ENCODE assay signal across 9 cellular contexts in the genomic region with DNA sequence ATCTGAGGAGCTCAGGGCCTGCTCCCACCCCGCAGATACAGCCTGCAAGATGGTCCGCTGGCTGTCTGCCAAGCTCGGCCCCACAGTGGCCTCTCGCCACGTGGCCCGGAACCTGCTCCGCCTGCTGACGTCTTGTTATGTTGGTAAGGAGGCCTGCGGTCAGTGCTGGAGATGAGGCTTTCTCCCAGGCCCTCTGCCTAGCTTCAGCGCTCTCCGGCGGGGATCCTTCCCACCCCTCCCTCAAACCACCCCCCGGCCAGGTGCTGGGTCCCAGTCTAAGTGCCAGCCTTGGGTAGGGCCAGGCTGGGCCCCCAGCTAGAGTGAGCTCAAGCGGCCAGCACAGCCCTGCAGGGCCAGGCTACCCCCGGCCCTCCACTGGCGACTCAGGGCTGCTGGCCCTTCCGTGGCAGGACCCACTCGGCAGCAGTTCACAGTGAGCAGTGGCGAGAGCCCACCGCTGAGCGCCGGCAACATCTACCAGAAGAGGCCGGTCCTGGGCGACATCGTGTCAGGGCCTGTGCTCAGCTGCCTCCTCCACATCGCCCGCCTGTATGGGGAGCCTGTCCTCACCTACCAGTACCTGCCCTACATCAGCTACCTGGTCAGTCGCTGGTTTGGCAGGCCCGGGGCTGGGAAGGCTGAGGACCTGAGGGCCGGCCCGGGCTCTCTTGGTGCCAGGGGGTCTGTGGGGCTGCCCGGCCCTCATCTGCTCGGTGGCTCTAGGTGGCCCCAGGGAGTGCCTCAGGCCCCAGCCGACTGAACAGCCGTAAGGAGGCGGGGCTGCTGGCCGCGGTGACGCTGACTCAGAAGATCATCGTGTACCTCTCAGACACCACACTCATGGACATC. TPM values are rescaled to one million over a fixed set of nuclear protein-coding genes. Genes with fewer than 3 reads are reported as not detected.
DNase-seq lines count a peak whose midpoint lies in the region; ATAC-seq and TF ChIP-seq lines count a peak whose summit lies in the region.
"Had no signal": no experiment of that assay in that cellular context is flagged by ENCODE, and none has a peak within 500 bp of the region (broad histone marks: within the 10 kb centered on the region; RNA-seq: fewer than 3 reads in every experiment).

No MANE protein-coding gene starts in this region.

- no peaks in the 10 kb centered on the region for H3K9me3 Mint-ChIP-seq in activated T-helper 2 cell treated with anti-CD3 and anti-CD28 coated beads, Interferon-gamma antibody, Interleukin-2, Interleukin-4, amounts not matched to agents 10 μg/mL and 5 μg/mL and 100 μg/mL, durations not matched to agents 14 hours and 24 hours and 36 hours
- H3K9me3 Mint-ChIP-seq in glutamatergic neuron (ENCODE audit: unreplicated experiment): peaks cover 2% of the 10 kb centered on the region
- H3K9me3 Mint-ChIP-seq: activated T-cell treated with anti-CD3 and anti-CD28 coated beads, Interleukin-2, amount 50 U/mL, for 72 hours had no signal

- peaks cover 3% of the 10 kb centered on the region for H3K4me1 Mint-ChIP-seq in activated T-helper 2 cell treated with anti-CD3 and anti-CD28 coated beads, Interferon-gamma antibody, Interleukin-2, Interleukin-4, amounts not matched to agents 10 μg/mL and 5 μg/mL and 100 μg/mL, durations not matched to agents 14 hours and 24 hours and 36 hours (ENCODE audit: low read depth)
- H3K4me1 Mint-ChIP-seq in glutamatergic neuron (ENCODE audit: low read depth, unreplicated experiment): peaks cover 3% of the 10 kb centered on the region

- H3K36me3 ChIP-seq in brain microvascular endothelial cell (replicated peaks): peaks cover 11% of the 10 kb centered on the region

- no peaks in the 10 kb centered on the region for H3K27me3 ChIP-seq in brain microvascular endothelial cell (replicated peaks)

- H3K27ac Mint-ChIP-seq in activated T-helper 2 cell treated with anti-CD3 and anti-CD28 coated beads, Interferon-gamma antibody, Interleukin-2, Interleukin-4, amounts not matched to agents 10 μg/mL and 5 μg/mL and 100 μg/mL, durations not matched to agents 14 hours and 24 hours and 36 hours: no peak overlapping the region
- H3K27ac Mint-ChIP-seq in glutamatergic neuron (ENCODE audit: unreplicated experiment): no peak overlapping the region

- intact Hi-C loops in left colon (cut with DNase I, micrococcal nuclease): no loop called here
- intact Hi-C loops in activated T-helper 2 cell treated with anti-CD3 and anti-CD28 coated beads, Interferon-gamma antibody, Interleukin-2, Interleukin-4, amounts not matched to agents 10 μg/mL and 5 μg/mL and 100 μg/mL, durations not matched to agents 14 hours and 24 hours and 36 hours (cut with micrococcal nuclease): no loop called here

- peak; percentile 24 for ATAC-seq in left colon

- TF ChIP-seq CTCF in brain microvascular endothelial cell (IDR thresholded peaks at IDR 0.05; ENCODE audit: low read depth, low read length, missing control alignments) (no peak), glutamatergic neuron (IDR thresholded peaks at IDR 0.05; ENCODE audit: partially characterized antibody, unreplicated experiment) (no peak)

- peaks cover 23% of the 10 kb centered on the region for H3K36me3 Mint-ChIP-seq in activated T-helper 2 cell treated with anti-CD3 and anti-CD28 coated beads, Interferon-gamma antibody, Interleukin-2, Interleukin-4, amounts not matched to agents 10 μg/mL and 5 μg/mL and 100 μg/mL, durations not matched to agents 14 hours and 24 hours and 36 hours (ENCODE audit: low read depth)
- peaks cover 7% of the 10 kb centered on the region for H3K36me3 Mint-ChIP-seq in glutamatergic neuron (ENCODE audit: unreplicated experiment)

- no peak overlapping the region for H3K4me3 Mint-ChIP-seq in activated T-helper 2 cell treated with anti-CD3 and anti-CD28 coated beads, Interferon-gamma antibody, Interleukin-2, Interleukin-4, amounts not matched to agents 10 μg/mL and 5 μg/mL and 100 μg/mL, durations not matched to agents 14 hours and 24 hours and 36 hours (ENCODE audit: low read depth)
- no peak overlapping the region for H3K4me3 Mint-ChIP-seq in glutamatergic neuron (ENCODE audit: unreplicated experiment)
- H3K4me3 Mint-ChIP-seq: activated T-cell treated with anti-CD3 and anti-CD28 coated beads, Interleukin-2, amount 50 U/mL, for 72 hours had no signal

- peak; percentile 72 for DNase-seq in HT1080 (ENCODE audit: low read depth)
- DNase-seq in brain microvascular endothelial cell: peak; percentile 77
- DNase-seq in left colon: peak; percentile 66 to 70
- peak; percentile 68 for DNase-seq in stromal cell of bone marrow (ENCODE audit: low read depth)
- DNase-seq in 8988T: no peak
- no peak for DNase-seq in T-helper 9 cell
- DNase-seq in activated T-helper 2 cell treated with anti-CD3 and anti-CD28 coated beads, Interferon-gamma antibody, Interleukin-2, Interleukin-4, amounts not matched to agents 10 μg/mL and 5 μg/mL and 100 μg/mL, durations not matched to agents 14 hours and 24 hours and 36 hours (ENCODE audit: low spot score): no peak
- DNase-seq in glutamatergic neuron: no peak
- DNase-seq: activated T-cell treated with anti-CD3 and anti-CD28 coated beads, Interleukin-2, amount 50 U/mL, for 72 hours had no signal

- H3K4me3 ChIP-seq in brain microvascular endothelial cell (ENCODE audit: low read depth, low read length): no peak overlapping the region

- H3K27ac ChIP-seq in brain microvascular endothelial cell: peak overlapping the region; percentile 65

- H3K27me3 Mint-ChIP-seq in activated T-helper 2 cell treated with anti-CD3 and anti-CD28 coated beads, Interferon-gamma antibody, Interleukin-2, Interleukin-4, amounts not matched to agents 10 μg/mL and 5 μg/mL and 100 μg/mL, durations not matched to agents 14 hours and 24 hours and 36 hours (ENCODE audit: low read depth): no peaks in the 10 kb centered on the region
- H3K27me3 Mint-ChIP-seq in glutamatergic neuron (ENCODE audit: unreplicated experiment): peaks cover 5% of the 10 kb centered on the region

- in situ Hi-C loops in brain microvascular endothelial cell (cut with HindIII; ENCODE audit: low pct_ligation_motif_present, low sequenced_read_pairs): no loop called here

RNA-seq across cellular contexts. Expression of a gene that starts 6.1 kb away (rescaled TPM):
- 8.3 and 9.9 TPM in 2 replicates for total RNA-seq in HT1080 (2014; rRNA removed; shearing (Covaris generic))
- 8.5 and 8.6 TPM in 2 replicates for polyA plus RNA-seq in HT1080 (2015; cell fraction: cytosol; rRNA removed)
- polyA plus RNA-seq in HT1080 (2015; cell fraction: nucleus; rRNA removed): 29.7 and 32.5 TPM in 2 replicates
- total RNA-seq in left colon (10 to 100 TPM; 16.1 to 23.4 TPM), glutamatergic neuron (ENCODE audit: unreplicated experiment) (13.4 TPM)
- total RNA-seq in activated T-helper 2 cell treated with anti-CD3 and anti-CD28 coated beads, Interferon-gamma antibody, Interleukin-2, Interleukin-4, amounts not matched to agents 10 μg/mL and 5 μg/mL and 100 μg/mL, durations not matched to agents 14 hours and 24 hours and 36 hours: 16.9 and 17.3 TPM in 2 replicates

RNA-seq across cellular contexts. Expression of a gene that starts 12.1 kb away (rescaled TPM):
- total RNA-seq in HT1080 (2014; rRNA removed; shearing (Covaris generic)): 2.0 and 2.9 TPM in 2 replicates
- polyA plus RNA-seq in HT1080 (2015; cell fraction: cytosol; rRNA removed): 0.28 and 0.57 TPM in 2 replicates
- polyA plus RNA-seq in HT1080 (2015; cell fraction: nucleus; rRNA removed): 0.12 and 0.41 TPM in 2 replicates
- total RNA-seq in left colon (1 to 10 TPM; 1.4 to 2.7 TPM), glutamatergic neuron (ENCODE audit: unreplicated experiment) (0.37 TPM)
- total RNA-seq in activated T-helper 2 cell treated with anti-CD3 and anti-CD28 coated beads, Interferon-gamma antibody, Interleukin-2, Interleukin-4, amounts not matched to agents 10 μg/mL and 5 μg/mL and 100 μg/mL, durations not matched to agents 14 hours and 24 hours and 36 hours: 0.14 TPM in 1 of 2 replicates, not detected in the other

RNA-seq across cellular contexts. Expression of a gene that starts 20.4 kb away (rescaled TPM):
- 0.37 and 0.64 TPM in 2 replicates for total RNA-seq in HT1080 (2014; rRNA removed; shearing (Covaris generic))
- polyA plus RNA-seq in HT1080 (2015; cell fraction: cytosol; rRNA removed): 1.5 and 1.6 TPM in 2 replicates
- 1.3 and 1.4 TPM in 2 replicates for polyA plus RNA-seq in HT1080 (2015; cell fraction: nucleus; rRNA removed)
- 10 to 100 TPM; 33.1 to 50.7 TPM for total RNA-seq in left colon
- 0.09 and 0.30 TPM in 2 replicates for total RNA-seq in activated T-helper 2 cell treated with anti-CD3 and anti-CD28 coated beads, Interferon-gamma antibody, Interleukin-2, Interleukin-4, amounts not matched to agents 10 μg/mL and 5 μg/mL and 100 μg/mL, durations not matched to agents 14 hours and 24 hours and 36 hours
- 0.96 TPM for total RNA-seq in glutamatergic neuron (ENCODE audit: unreplicated experiment)

RNA-seq across cellular contexts. Expression of a gene that starts 31.3 kb away (rescaled TPM):
- total RNA-seq in HT1080 (2014; rRNA removed; shearing (Covaris generic)): 2.0 and 2.6 TPM in 2 replicates
- polyA plus RNA-seq in HT1080 (2015; cell fraction: cytosol; rRNA removed): 0.08 and 0.78 TPM in 2 replicates
- polyA plus RNA-seq in HT1080 (2015; cell fraction: nucleus; rRNA removed): 1.7 and 2.7 TPM in 2 replicates
- total RNA-seq in left colon (10 to 100 TPM; 33.3 to 60.6 TPM), glutamatergic neuron (ENCODE audit: unreplicated experiment) (9.7 TPM)
- not detected in 2 replicates for total RNA-seq in activated T-helper 2 cell treated with anti-CD3 and anti-CD28 coated beads, Interferon-gamma antibody, Interleukin-2, Interleukin-4, amounts not matched to agents 10 μg/mL and 5 μg/mL and 100 μg/mL, durations not matched to agents 14 hours and 24 hours and 36 hours

RNA-seq across cellular contexts. Expression of a gene that starts 45.9 kb away (rescaled TPM):
- total RNA-seq in HT1080 (2014; rRNA removed; shearing (Covaris generic)): 107 and 117 TPM in 2 replicates
- polyA plus RNA-seq in HT1080 (2015; cell fraction: cytosol; rRNA removed): 95.3 and 107 TPM in 2 replicates
- polyA plus RNA-seq in HT1080 (2015; cell fraction: nucleus; rRNA removed): 341 and 342 TPM in 2 replicates
- total RNA-seq in left colon: 100 to 1,000 TPM; 162 to 204 TPM
- 435 and 439 TPM in 2 replicates for total RNA-seq in activated T-helper 2 cell treated with anti-CD3 and anti-CD28 coated beads, Interferon-gamma antibody, Interleukin-2, Interleukin-4, amounts not matched to agents 10 μg/mL and 5 μg/mL and 100 μg/mL, durations not matched to agents 14 hours and 24 hours and 36 hours
- total RNA-seq in glutamatergic neuron (ENCODE audit: unreplicated experiment): 297 TPM

Comparison
In these comparisons a context has a peak if more than half of its experiments do, and no peak if none do; other contexts are left out.
1. DNase-seq: peak in HT1080 (single experiment), brain microvascular endothelial cell (single experiment), left colon (2 of 2) and stromal cell of bone marrow (single experiment); none in 8988T (single experiment), T-helper 9 cell (single experiment), activated T-helper 2 cell treated with anti-CD3 and anti-CD28 coated beads, Interferon-gamma antibody, Interleukin-2, Interleukin-4, amounts not matched to agents 10 μg/mL and 5 μg/mL and 100 μg/mL, durations not matched to agents 14 hours and 24 hours and 36 hours (single experiment) and glutamatergic neuron (single experiment).
2. RNA of a gene that starts 20.4 kb away (total RNA-seq): 33.1 to 50.7 TPM in left colon; 0.96 TPM in glutamatergic neuron (single experiment), 0.37 to 0.64 TPM in HT1080 and 0.09 to 0.30 TPM in activated T-helper 2 cell treated with anti-CD3 and anti-CD28 coated beads, Interferon-gamma antibody, Interleukin-2, Interleukin-4, amounts not matched to agents 10 μg/mL and 5 μg/mL and 100 μg/mL, durations not matched to agents 14 hours and 24 hours and 36 hours; every median in the first group is over 10 times any median in the second.